In genomic region chr9:2777454-2777853, GRCh38 we compare ENCODE assay signal across 33 cellular contexts.
DNase-seq lines count a peak whose midpoint lies in the region; ATAC-seq and TF ChIP-seq lines count a peak whose summit lies in the region.
"Had no signal": no experiment of that assay in that cellular context is flagged by ENCODE, and none has a peak within 500 bp of the region (broad histone marks: within the 10 kb centered on the region; RNA-seq: fewer than 3 reads in every experiment).

No MANE protein-coding gene starts in this region.

- H3K27me3 Mint-ChIP-seq in endodermal cell (ENCODE audit: insufficient read depth) (no peaks in the 10 kb centered on the region), endothelial cell (ENCODE audit: unreplicated experiment) (no peaks in the 10 kb centered on the region), progenitor cell of endocrine pancreas (peaks cover 37% of the 10 kb centered on the region)
- H3K27me3 Mint-ChIP-seq: B cell; CD4-positive, alpha-beta memory T cell; CD4-positive, alpha-beta T cell; CD4-positive, CD25-positive, alpha-beta regulatory T cell had no signal

- peaks cover 72% of the 10 kb centered on the region for H3K9me3 Mint-ChIP-seq in endodermal cell
- no peaks in the 10 kb centered on the region for H3K9me3 Mint-ChIP-seq in endothelial cell (ENCODE audit: unreplicated experiment)
- H3K9me3 Mint-ChIP-seq in progenitor cell of endocrine pancreas (ENCODE audit: low read depth): peaks cover 45% of the 10 kb centered on the region

- H3K4me1 ChIP-seq in endodermal cell (ENCODE audit: control insufficient read depth, insufficient read depth, low read length): no peaks in the 10 kb centered on the region
- H3K4me1 ChIP-seq: A549; BE2C; BLaER1; BLaER1 treated with 17β-estradiol and CSF1 and Interleukin-3, amounts not matched to agents 10 nM and 100 nM had no signal

- peaks cover 82% of the 10 kb centered on the region for H3K9me3 ChIP-seq in endodermal cell (ENCODE audit: control insufficient read depth, low read length)
- H3K9me3 ChIP-seq: BE2C had no signal

- no peak overlapping the region for H3K27ac ChIP-seq in endodermal cell (ENCODE audit: low read depth, low read length)
- H3K27ac ChIP-seq: 22Rv1; A549; BLaER1; BLaER1 treated with 17β-estradiol and CSF1 and Interleukin-3, amounts not matched to agents 10 nM and 100 nM; C4-2B had no signal

- peak overlapping the region; percentile 70 for H3K4me3 ChIP-seq in endodermal cell (ENCODE audit: low read length)
- H3K4me3 ChIP-seq: A549, BLaER1 had no signal

- H3K4me1 Mint-ChIP-seq in endodermal cell (peaks cover 2% of the 10 kb centered on the region), endothelial cell (ENCODE audit: unreplicated experiment) (no peaks in the 10 kb centered on the region), progenitor cell of endocrine pancreas (ENCODE audit: low read depth) (no peaks in the 10 kb centered on the region)
- H3K4me1 Mint-ChIP-seq: B cell; CD4-positive, alpha-beta memory T cell had no signal

- WGBS in endodermal cell (ENCODE audit: insufficient coverage in 1 of 2, insufficient read length in 1 of 2), 2 experiments: 86 to 99% methylated on average over 3 of the region's 3 CpGs

- DNase-seq in endodermal cell: no peak
- no peak for DNase-seq in endothelial cell (ENCODE audit: low spot score)
- DNase-seq in progenitor cell of endocrine pancreas (ENCODE audit: low spot score, unreplicated experiment): no peak
- no peak for DNase-seq in stimulated activated CD4-positive, alpha-beta T cell treated with anti-CD3 and anti-CD28 coated beads, Interleukin-4, amount 100 ng/mL, for 4 hours
- no peak for DNase-seq in stimulated activated naive CD8-positive, alpha-beta T cell treated with anti-CD3 and anti-CD28 coated beads, Interleukin-15, Interleukin-2, amounts not matched to agents 100 U/mL and 50 U/mL, for 24 hours
- DNase-seq: 8988T; ACHN; AML-193; BE2C; C1 segment of cervical spinal cord; Caco-2; Calu3; CD4-positive, alpha-beta memory T cell; CD4-positive, alpha-beta T cell; CD4-positive, CD25-positive, alpha-beta regulatory T cell; CD8-positive, alpha-beta memory T cell; CD8-positive, alpha-beta T cell; COR-L47; DMS 273 treated with DMSO at 0.1 percent for 48 hours; DMS153; DMS53; DMS79; DMS79 treated with DMSO at 0.1 percent for 48 hours; DND-41; EL had no signal

- H3K4me3 Mint-ChIP-seq in endodermal cell: no peak overlapping the region
- H3K4me3 Mint-ChIP-seq in endothelial cell (ENCODE audit: unreplicated experiment): peak overlapping the region; percentile 58
- no peak overlapping the region for H3K4me3 Mint-ChIP-seq in progenitor cell of endocrine pancreas (ENCODE audit: low read depth)
- H3K4me3 Mint-ChIP-seq: B cell; CD14-positive monocyte; CD4-positive, alpha-beta T cell; CD4-positive, CD25-positive, alpha-beta regulatory T cell; CD8-positive, alpha-beta memory T cell; CD8-positive, alpha-beta T cell had no signal

- no peak overlapping the region for H3K9ac ChIP-seq in endodermal cell (ENCODE audit: extremely low read depth, low read length, poor library complexity, severe bottlenecking)
- H3K9ac ChIP-seq: BLaER1; BLaER1 treated with 17β-estradiol and CSF1 and Interleukin-3, amounts not matched to agents 10 nM and 100 nM had no signal

- no peaks in the 10 kb centered on the region for H3K27me3 ChIP-seq in endodermal cell (ENCODE audit: control insufficient read depth, insufficient read depth, low read length, poor library complexity, severe bottlenecking)
- H3K27me3 ChIP-seq: BE2C; BLaER1; BLaER1 treated with 17β-estradiol and CSF1 and Interleukin-3, amounts not matched to agents 10 nM and 100 nM had no signal

- no peak for TF ChIP-seq CTCF in endodermal cell (conservative IDR thresholded peaks at IDR 0.05)
- no peak for TF ChIP-seq CTCF in endothelial cell (IDR thresholded peaks at IDR 0.05; ENCODE audit: unreplicated experiment)
- TF ChIP-seq CTCF in progenitor cell of endocrine pancreas (IDR thresholded peaks at IDR 0.05; ENCODE audit: unreplicated experiment): no peak

- peaks cover 96% of the 10 kb centered on the region for H3K36me3 Mint-ChIP-seq in endodermal cell (ENCODE audit: low read depth)
- H3K36me3 Mint-ChIP-seq in endothelial cell (ENCODE audit: low read depth, unreplicated experiment): peaks cover 65% of the 10 kb centered on the region
- H3K36me3 Mint-ChIP-seq in progenitor cell of endocrine pancreas (ENCODE audit: insufficient read depth): peaks cover 75% of the 10 kb centered on the region

- H3K27ac Mint-ChIP-seq in endodermal cell: no peak overlapping the region
- no peak overlapping the region for H3K27ac Mint-ChIP-seq in endothelial cell (ENCODE audit: unreplicated experiment)
- peak overlapping the region; percentile 62 for H3K27ac Mint-ChIP-seq in progenitor cell of endocrine pancreas
- H3K27ac Mint-ChIP-seq: B cell; CD14-positive monocyte; CD4-positive, alpha-beta T cell; CD4-positive, CD25-positive, alpha-beta regulatory T cell; CD8-positive, alpha-beta T cell had no signal

- no peak for ATAC-seq in GM18907 (IDR thresholded peaks at IDR 0.05; ENCODE audit: unreplicated experiment)
- no peak for ATAC-seq in stimulated activated naive CD8-positive, alpha-beta T cell treated with anti-CD3 and anti-CD28 coated beads, Interleukin-15, Interleukin-2, amounts not matched to agents 100 U/mL and 50 U/mL, for 24 hours
- ATAC-seq: A549; CD8-positive, alpha-beta T cell had no signal

- peaks cover 95% of the 10 kb centered on the region for H3K36me3 ChIP-seq in endodermal cell (ENCODE audit: control insufficient read depth, insufficient read depth, low read length)
